8 cellular contexts compared by ENCODE assay signal in genomic region chr4:100095729-100096595, GRCh38.
DNase-seq lines count a peak whose midpoint lies in the region; ATAC-seq and TF ChIP-seq lines count a peak whose summit lies in the region.

No MANE protein-coding gene starts in this region.

- in situ Hi-C loops in KBM-7 (cut with MboI; ENCODE audit: low pct_unique_long_range_greater_than_20kb, low sequenced_read_pairs): no loop called here

- H3K4me3 ChIP-seq in SK-N-MC (no peak overlapping the region), retinal pigment epithelial cell (ENCODE audit: low read length) (no peak overlapping the region)

- peak; percentile 86 for TF ChIP-seq CTCF in retinal pigment epithelial cell (conservative IDR thresholded peaks at IDR 0.05; ENCODE audit: low read depth, low read length)

- no peaks in the 10 kb centered on the region for H3K36me3 ChIP-seq in SK-N-MC (ENCODE audit: insufficient read depth, low read length)

- intact Hi-C loops in Right ventricle myocardium inferior (cut with DNase I): loop anchor here (5.0 kb wide), 1 partner anchor 966 kb away; no protein-coding TSS in a partner anchor

- peak; percentile 28 for DNase-seq in GDM1 (lab: John Stamatoyannopoulos, UW)
- peak; percentile 42 for DNase-seq in KBM-7
- DNase-seq in SK-N-MC (ENCODE audit: low read depth, low spot score): no peak
- DNase-seq in activated naive CD4-positive, alpha-beta T cell treated with anti-CD3 and anti-CD28 coated beads, Interleukin-2, amount 50 U/mL, for 16 hours: peak; percentile 46
- DNase-seq in Right ventricle myocardium inferior (ENCODE audit: missing footprints): peak; percentile 69
- peak; percentile 63 for DNase-seq in retinal pigment epithelial cell (ENCODE audit: low read depth)
- no peak for DNase-seq in NK-92 treated with Interleukin-12 subunit alpha and Interleukin-12 subunit beta, amount 100 ng/mL, for 24 hours (lab: John Stamatoyannopoulos, UW)

- H3K27ac ChIP-seq in SK-N-MC: no peak overlapping the region

- H3K9ac ChIP-seq in SK-N-MC (ENCODE audit: insufficient read length): peak overlapping the region; percentile 19

- peak; percentile 93 for ATAC-seq in GM21723 (IDR thresholded peaks at IDR 0.05; ENCODE audit: unreplicated experiment)
- ATAC-seq in Right ventricle myocardium inferior: peak; percentile 94

- H3K9me3 ChIP-seq in SK-N-MC (ENCODE audit: low read depth, low read length): no peaks in the 10 kb centered on the region

Comparison
In these comparisons a context has a peak if more than half of its experiments do, and no peak if none do; other contexts are left out.
1. DNase-seq: peak in GDM1 (single experiment), KBM-7 (single experiment), activated naive CD4-positive, alpha-beta T cell treated with anti-CD3 and anti-CD28 coated beads, Interleukin-2, amount 50 U/mL, for 16 hours (single experiment), Right ventricle myocardium inferior (single experiment) and retinal pigment epithelial cell (single experiment); none in SK-N-MC (single experiment) and NK-92 treated with Interleukin-12 subunit alpha and Interleukin-12 subunit beta, amount 100 ng/mL, for 24 hours (single experiment).